ENCODE assay signal across 2 cellular contexts in genomic region chr11:106959800-106960199, GRCh38.
TF ChIP-seq lines count a peak whose summit lies in the region.

No MANE protein-coding gene starts in this region.

TF ChIP-seq in liver, 16 proteins besides CTCF, POLR2A, EP300 and RAD21:
- TF ChIP-seq RXRA (IDR thresholded peaks at IDR 0.05) (peak; percentile 17 to 59), NR2F2 (IDR thresholded peaks at IDR 0.05) (no peak)

TF ChIP-seq in HepG2, 621 proteins besides CTCF, POLR2A, EP300 and RAD21:
- TF ChIP-seq PBX3 (CRISPR knock-in tag; IDR thresholded peaks at IDR 0.05; ENCODE audit: borderline replicate concordance), result no peak
- no peak for TF ChIP-seq PRDM15 (CRISPR knock-in tag; IDR thresholded peaks at IDR 0.05)
- TF ChIP-seq ZNF687 (CRISPR knock-in tag; IDR thresholded peaks at IDR 0.05), result no peak
- no peak for TF ChIP-seq NR0B2 (CRISPR knock-in tag; IDR thresholded peaks at IDR 0.05)
- no peak for TF ChIP-seq ZNF570 (CRISPR knock-in tag; IDR thresholded peaks at IDR 0.05; ENCODE audit: borderline replicate concordance)
- no peak for TF ChIP-seq AGO1 (IDR thresholded peaks at IDR 0.05; ENCODE audit: low read depth, low read length, poor library complexity, severe bottlenecking)
- TF ChIP-seq ZNF607 (CRISPR knock-in tag; IDR thresholded peaks at IDR 0.05; ENCODE audit: borderline replicate concordance), result no peak
- no peak for TF ChIP-seq SP140L (CRISPR knock-in tag; IDR thresholded peaks at IDR 0.05; ENCODE audit: borderline replicate concordance)
- no peak for TF ChIP-seq AKAP8 (CRISPR knock-in tag; IDR thresholded peaks at IDR 0.05)
TF ChIP-seq in HepG2: peak in this region for 0.
